ENCODE assay signal across 8 cellular contexts in genomic region chr13:73765651-73766384, GRCh38.
DNase-seq lines count a peak whose midpoint lies in the region; ATAC-seq and TF ChIP-seq lines count a peak whose summit lies in the region.

No MANE protein-coding gene starts in this region.

- TF ChIP-seq EP300 in sigmoid colon (IDR thresholded peaks at IDR 0.05) = no peak

- H3K36me3 ChIP-seq in sigmoid colon = no peaks in the 10 kb centered on the region

- ATAC-seq in GM21367 (IDR thresholded peaks at IDR 0.05; ENCODE audit: unreplicated experiment) = peak; percentile 65

- DNase-seq in AG10803 (ENCODE audit: low read depth) (peak; percentile 23), KBM-7 (peak; percentile 55), T-helper 22 cell (ENCODE audit: low read depth) (peak; percentile 61), astrocyte of the hippocampus (ENCODE audit: low read depth, low spot score) (peak; percentile 81), sigmoid colon (peak; percentile 91), NOMO-1 treated with DMSO at 0.1 percent for 48 hours (lab: John Stamatoyannopoulos, UW; ENCODE audit: unreplicated experiment) (no peak)

- H3K27me3 ChIP-seq in sigmoid colon = no peaks in the 10 kb centered on the region

- H3K4me1 ChIP-seq in sigmoid colon = peaks cover 0 to 48% (median 36%) of the 10 kb centered on the region in 4 donors

- H3K27ac ChIP-seq in sigmoid colon = peak overlapping the region; percentile 62 to 81 (median 72)

- WGBS in sigmoid colon, 2 donors = 3% methylated on average over 12 of the region's 12 CpGs

- intact Hi-C loops in sigmoid colon (cut with DNase I) = loop anchor here (2.0 to 5.0 kb wide), 2 partner anchors 23 to 366 kb away; partner anchors contain the start of gene KLF12

- in situ Hi-C loops in KBM-7 (cut with MboI; ENCODE audit: low pct_unique_long_range_greater_than_20kb, low sequenced_read_pairs) = no loop called here

- H3K9me3 ChIP-seq in iPS-18c (ENCODE audit: control insufficient read depth, insufficient read depth, low read length) (no peaks in the 10 kb centered on the region), sigmoid colon (no peaks in the 10 kb centered on the region)

- TF ChIP-seq CTCF in AG10803 (conservative IDR thresholded peaks at IDR 0.05; ENCODE audit: low read length) = no peak
- TF ChIP-seq CTCF in sigmoid colon (IDR thresholded peaks at IDR 0.05) = no peak

- no peak overlapping the region for H3K4me3 ChIP-seq in AG10803 (ENCODE audit: low read length)
- H3K4me3 ChIP-seq in iPS-18c (ENCODE audit: insufficient read depth, low read depth, low read length) = 0 out of 2 replicates have a peak overlapping the region, but pooled peaks have one; percentile 12
- peak overlapping the region in 1 of 4 donors; percentile 18 for H3K4me3 ChIP-seq in sigmoid colon

- no peak for TF ChIP-seq POLR2A in sigmoid colon (IDR thresholded peaks at IDR 0.05)
